Comparison of ENCODE assay signal across 37 cellular contexts in genomic region chr9:76036762-76037161, GRCh38.
"Had no signal": no experiment of that assay in that cellular context is flagged by ENCODE, and none has a peak within 500 bp of the region (broad histone marks: within the 10 kb centered on the region; RNA-seq: fewer than 3 reads in every experiment).

No MANE protein-coding gene starts in this region.

- H2AFZ ChIP-seq: PC-9 had no signal

- H3K4me3 ChIP-seq: PC-9 had no signal

- H3K27me3 Mint-ChIP-seq: activated CD4-positive, alpha-beta memory T cell treated with anti-CD3 and anti-CD28 coated beads, Interleukin-2, amount 10 ng/mL, durations not matched to agents 7 days and 5 days; activated CD8-positive, alpha-beta memory T cell treated with anti-CD3 and anti-CD28 coated beads, Interleukin-2, amount 10 ng/mL, durations not matched to agents 7 days and 5 days; activated naive CD4-positive, alpha-beta T cell treated with anti-CD3 and anti-CD28 coated beads, Interleukin-2, amount 10 ng/mL, durations not matched to agents 7 days and 5 days; activated naive CD8-positive, alpha-beta T cell; activated naive CD8-positive, alpha-beta T cell treated with anti-CD3 and anti-CD28 coated beads, Interleukin-2, amount 50 U/mL, for 24 hours; brain; T-cell had no signal

- H3K4me3 Mint-ChIP-seq: activated CD4-positive, alpha-beta memory T cell treated with anti-CD3 and anti-CD28 coated beads, Interleukin-2, amount 10 ng/mL, durations not matched to agents 7 days and 5 days; activated CD8-positive, alpha-beta memory T cell treated with anti-CD3 and anti-CD28 coated beads, Interleukin-2, amount 10 ng/mL, durations not matched to agents 7 days and 5 days; activated naive CD4-positive, alpha-beta T cell treated with anti-CD3 and anti-CD28 coated beads, Interleukin-2, amount 10 ng/mL, durations not matched to agents 7 days and 5 days; activated naive CD8-positive, alpha-beta T cell; activated naive CD8-positive, alpha-beta T cell treated with anti-CD3 and anti-CD28 coated beads, Interleukin-2, amount 50 U/mL, for 24 hours; brain; T-cell had no signal

- DNase-seq: activated CD4-positive, alpha-beta memory T cell treated with anti-CD3 and anti-CD28 coated beads, Interleukin-2, amount 10 ng/mL, durations not matched to agents 7 days and 5 days; activated CD4-positive, alpha-beta T cell treated with anti-CD3 and anti-CD28 coated beads for 1 hour; activated CD4-positive, alpha-beta T cell treated with anti-CD3 and anti-CD28 coated beads for 48 hours; activated CD4-positive, CD25-positive, alpha-beta regulatory T cell; activated CD8-positive, alpha-beta memory T cell treated with anti-CD3 and anti-CD28 coated beads for 24 hours; activated CD8-positive, alpha-beta memory T cell treated with anti-CD3 and anti-CD28 coated beads, Interleukin-2, amount 10 ng/mL, durations not matched to agents 7 days and 5 days; activated CD8-positive, alpha-beta memory T cell treated with anti-CD3 and anti-CD28 coated beads, Interleukin-2, amount 50 U/mL, for 48 hours; activated effector memory CD4-positive, alpha-beta T cell treated with Interleukin-2 at 50 U/mL for 16 hours; activated naive CD4-positive, alpha-beta T cell treated with anti-CD3 and anti-CD28 coated beads, Interleukin-2, amount 10 ng/mL, durations not matched to agents 7 days and 5 days; activated naive CD8-positive, alpha-beta T cell treated with anti-CD3 and anti-CD28 coated beads, Interleukin-2, amount 50 U/mL, for 24 hours; activated T-cell treated with anti-CD3 and anti-CD28 coated beads, Interleukin-2, amount 50 U/mL, for 48 hours; anterior cingulate cortex; caudate nucleus; KG1; MM.1S; MV-4-11; NCI-H1092 treated with DMSO at 0.1 percent for 48 hours; NCI-H1417; NCI-H146; NCI-H187; NCI-H2029 treated with DMSO at 0.1 percent for 48 hours; NCI-H2107; NCI-H2171; NCI-H524; NCI-H748 treated with DMSO at 0.1 percent for 48 hours; NK-92 treated with Interleukin-12 subunit alpha and Interleukin-12 subunit beta, amount 100 ng/mL, for 24 hours; PC-9; SIG-M5; T-cell; T-helper 2 cell; T-helper 9 cell had no signal

- H3K4me1 Mint-ChIP-seq: activated CD4-positive, alpha-beta memory T cell treated with anti-CD3 and anti-CD28 coated beads, Interleukin-2, amount 10 ng/mL, durations not matched to agents 7 days and 5 days; activated CD8-positive, alpha-beta memory T cell treated with anti-CD3 and anti-CD28 coated beads, Interleukin-2, amount 10 ng/mL, durations not matched to agents 7 days and 5 days had no signal

- ATAC-seq: activated CD8-positive, alpha-beta memory T cell treated with anti-CD3 and anti-CD28 coated beads, Interleukin-2, amount 10 ng/mL, durations not matched to agents 7 days and 5 days; activated naive CD8-positive, alpha-beta T cell treated with anti-CD3 and anti-CD28 coated beads, Interleukin-2, amount 50 U/mL, for 24 hours; Right ventricle myocardium inferior; SK-N-SH treated with all-trans-retinoic acid at 6 μM for 48 hours; T-cell had no signal

- H3K36me3 Mint-ChIP-seq: activated CD8-positive, alpha-beta memory T cell treated with anti-CD3 and anti-CD28 coated beads, Interleukin-2, amount 10 ng/mL, durations not matched to agents 7 days and 5 days had no signal

- H3K9me3 Mint-ChIP-seq: activated CD4-positive, alpha-beta memory T cell treated with anti-CD3 and anti-CD28 coated beads, Interleukin-2, amount 10 ng/mL, durations not matched to agents 7 days and 5 days; activated naive CD4-positive, alpha-beta T cell treated with anti-CD3 and anti-CD28 coated beads, Interleukin-2, amount 10 ng/mL, durations not matched to agents 7 days and 5 days; activated naive CD8-positive, alpha-beta T cell treated with anti-CD3 and anti-CD28 coated beads, Interleukin-2, amount 50 U/mL, for 24 hours; brain; T-cell had no signal

- H3K4me2 ChIP-seq: PC-9 had no signal

- H3K27ac ChIP-seq: PC-9, RWPE1, VCaP had no signal

- H3K27ac Mint-ChIP-seq: activated CD4-positive, alpha-beta memory T cell treated with anti-CD3 and anti-CD28 coated beads, Interleukin-2, amount 10 ng/mL, durations not matched to agents 7 days and 5 days; activated CD8-positive, alpha-beta memory T cell treated with anti-CD3 and anti-CD28 coated beads, Interleukin-2, amount 10 ng/mL, durations not matched to agents 7 days and 5 days; activated naive CD4-positive, alpha-beta T cell treated with anti-CD3 and anti-CD28 coated beads, Interleukin-2, amount 10 ng/mL, durations not matched to agents 7 days and 5 days; activated naive CD8-positive, alpha-beta T cell; activated naive CD8-positive, alpha-beta T cell treated with anti-CD3 and anti-CD28 coated beads, Interleukin-2, amount 50 U/mL, for 24 hours; brain; T-cell had no signal
